ENCODE assay signal across 8 cellular contexts in the genomic region with DNA sequence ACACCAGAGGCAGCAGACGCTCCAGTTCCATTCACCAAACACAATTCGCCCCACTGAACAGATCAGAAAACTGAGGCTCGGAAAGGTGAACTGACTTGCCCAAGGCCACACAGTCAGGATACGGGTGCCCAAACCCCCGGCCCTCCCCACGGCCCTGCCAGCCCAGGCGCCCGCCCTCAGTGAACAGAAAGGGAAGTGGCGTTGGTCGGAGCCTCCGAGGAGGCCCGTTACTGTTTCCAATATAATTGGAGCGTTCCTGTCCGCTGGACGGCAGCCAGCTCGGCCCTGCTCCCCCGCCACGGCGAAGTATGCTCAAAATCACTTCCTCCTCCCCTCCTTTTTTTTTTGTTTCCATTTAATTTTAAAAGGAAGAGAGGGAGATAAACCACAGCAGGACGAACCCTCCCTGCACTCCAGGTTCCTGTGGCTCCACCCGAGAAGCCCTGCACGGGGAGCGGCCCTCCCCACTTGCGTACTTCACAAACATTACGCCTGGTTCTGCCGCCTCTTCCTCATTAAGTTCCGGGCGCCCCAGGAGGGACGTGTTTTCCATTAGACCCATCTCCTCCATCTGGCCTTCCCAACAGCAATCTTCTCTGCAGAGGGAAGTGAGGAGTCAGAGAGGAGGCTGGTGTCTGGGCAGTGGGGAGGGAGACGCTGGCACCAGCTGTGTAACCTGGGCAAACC.
A peak's percentile ranks its signal among the peaks of the same experiment; 100 is the strongest.
DNase-seq lines count a peak whose midpoint lies in the region; ATAC-seq lines count a peak whose summit lies in the region.

No MANE protein-coding gene starts in this region.

- H3K27me3 ChIP-seq in mononuclear cell (ENCODE audit: insufficient read depth, low read length), result no peaks in the 10 kb centered on the region

- DNase-seq in GF-D8 (lab: John Stamatoyannopoulos, UW) (peak; percentile 85), NCI-H69 (lab: John Stamatoyannopoulos, UW) (peak; percentile 100), dermis microvascular lymphatic vessel endothelial cell (ENCODE audit: low read depth in 2 of 2) (peak; percentile 48 to 73)
- no peak for DNase-seq in activated CD4-positive, alpha-beta T cell treated with anti-CD3 and anti-CD28 coated beads for 48 hours
- no peak for DNase-seq in activated CD8-positive, alpha-beta memory T cell treated with anti-CD3 and anti-CD28 coated beads, Interleukin-2, amount 50 U/mL, for 4 hours

- peak overlapping the region; percentile 5 for H3K4me3 ChIP-seq in mononuclear cell (ENCODE audit: low read length)

- no peak for ATAC-seq in HG02885 (IDR thresholded peaks at IDR 0.05; ENCODE audit: poor library complexity, unreplicated experiment)
- no peak for ATAC-seq in GM19023 (IDR thresholded peaks at IDR 0.05; ENCODE audit: unreplicated experiment)

- peaks cover 45% of the 10 kb centered on the region for H3K4me1 ChIP-seq in mononuclear cell (ENCODE audit: insufficient read depth, low read length)

- no peaks in the 10 kb centered on the region for H3K9me3 ChIP-seq in mononuclear cell (ENCODE audit: low read depth, low read length)

Comparison
In these comparisons a context has a peak if more than half of its experiments do, and no peak if none do; other contexts are left out.
1. DNase-seq: peak in GF-D8 (single experiment), NCI-H69 (single experiment) and dermis microvascular lymphatic vessel endothelial cell (2 of 2); none in activated CD4-positive, alpha-beta T cell treated with anti-CD3 and anti-CD28 coated beads for 48 hours (single experiment) and activated CD8-positive, alpha-beta memory T cell treated with anti-CD3 and anti-CD28 coated beads, Interleukin-2, amount 50 U/mL, for 4 hours (single experiment).